Comparison of ENCODE assay signal across 26 cellular contexts in the genomic region with DNA sequence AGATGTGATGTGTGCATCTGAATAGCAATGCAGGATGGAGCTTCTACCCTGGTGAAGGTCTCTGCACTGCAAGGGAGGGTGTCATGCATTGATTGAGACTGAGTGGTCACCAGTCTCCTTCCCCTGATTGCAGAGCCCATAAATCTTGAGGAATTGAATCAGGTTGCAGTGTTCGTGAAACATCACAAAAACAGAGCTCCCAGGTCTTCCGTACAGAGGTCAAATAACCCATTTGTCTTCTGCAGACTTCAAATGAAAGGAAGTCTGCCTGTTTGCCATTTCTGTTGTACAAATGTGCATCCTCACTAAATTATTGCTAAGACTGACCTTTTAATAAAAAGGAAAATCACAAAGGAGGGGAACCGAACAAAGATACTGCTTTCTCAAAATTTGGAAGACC.
"Had no signal": no experiment of that assay in that cellular context is flagged by ENCODE, and none has a peak within 500 bp of the region (broad histone marks: within the 10 kb centered on the region; RNA-seq: fewer than 3 reads in every experiment).

No MANE protein-coding gene starts in this region.

- H3K27ac Mint-ChIP-seq: endodermal cell; naive thymus-derived CD4-positive, alpha-beta T cell; nephron; stimulated activated naive B cell treated with anti-CD40 and anti-IgM and Interleukin-4, amounts not matched to agents 10 μg/mL and 1 μg/mL and 100 μg/mL, for 72 hours; stimulated activated naive CD8-positive, alpha-beta T cell treated with anti-CD3 and anti-CD28 coated beads, Interleukin-15, Interleukin-2, amounts not matched to agents 100 ng/mL and 50 ng/mL, for 24 hours had no signal

- DNase-seq: dorsolateral prefrontal cortex; effector CD4-positive, alpha-beta T cell; endodermal cell; foreskin keratinocyte; mesenchymal stem cell; midbrain; occipital lobe; ovary; posterior cingulate gyrus; psoas muscle; right lobe of liver; small intestine; stimulated activated CD4-positive, alpha-beta T cell treated with anti-CD3 and anti-CD28 coated beads, Interleukin-15, amount 100 ng/mL, for 24 hours; stimulated activated CD4-positive, alpha-beta T cell treated with anti-CD3 and anti-CD28 coated beads, Interleukin-2, amount 100 ng/mL, for 48 hours; stimulated activated naive B cell treated with anti-CD40 and anti-IgM and Interleukin-4, amounts not matched to agents 10 μg/mL and 1 μg/mL and 100 μg/mL, for 72 hours; thyroid gland; trophoblast cell had no signal

- H3K4me3 Mint-ChIP-seq: endodermal cell; naive thymus-derived CD4-positive, alpha-beta T cell; nephron; stimulated activated naive B cell treated with anti-CD40 and anti-IgM and Interleukin-4, amounts not matched to agents 10 μg/mL and 1 μg/mL and 100 μg/mL, for 72 hours; stimulated activated naive CD8-positive, alpha-beta T cell treated with anti-CD3 and anti-CD28 coated beads, Interleukin-15, Interleukin-2, amounts not matched to agents 100 ng/mL and 50 ng/mL, for 24 hours had no signal

- H3K4me3 ChIP-seq: coronary artery, esophagus muscularis mucosa, gastroesophageal sphincter, ovary, psoas muscle, right lobe of liver, suprapubic skin, thyroid gland, vagina had no signal

- H3K9me3 Mint-ChIP-seq: endodermal cell; nephron; stimulated activated naive B cell treated with anti-CD40 and anti-IgM and Interleukin-4, amounts not matched to agents 10 μg/mL and 1 μg/mL and 100 μg/mL, for 72 hours; stimulated activated naive CD8-positive, alpha-beta T cell treated with anti-CD3 and anti-CD28 coated beads, Interleukin-15, Interleukin-2, amounts not matched to agents 100 ng/mL and 50 ng/mL, for 24 hours had no signal

- H3K27me3 ChIP-seq: dorsolateral prefrontal cortex, esophagus muscularis mucosa, foreskin keratinocyte, gastroesophageal sphincter, ovary, right lobe of liver, suprapubic skin, thyroid gland, vagina had no signal

- H3K4me1 Mint-ChIP-seq: endodermal cell had no signal

- H3K9me3 ChIP-seq: esophagus muscularis mucosa, gastroesophageal sphincter, ovary, psoas muscle, right lobe of liver, suprapubic skin, thyroid gland, vagina had no signal

- H3K36me3 ChIP-seq: ovary had no signal

- H3K36me3 Mint-ChIP-seq: naive thymus-derived CD4-positive, alpha-beta T cell; stimulated activated naive B cell treated with anti-CD40 and anti-IgM and Interleukin-4, amounts not matched to agents 10 μg/mL and 1 μg/mL and 100 μg/mL, for 72 hours had no signal

- ATAC-seq: foreskin keratinocyte; gastroesophageal sphincter; left lobe of liver; psoas muscle; stimulated activated naive B cell treated with anti-CD40 and anti-IgM and Interleukin-4, amounts not matched to agents 10 μg/mL and 1 μg/mL and 100 μg/mL, for 72 hours had no signal

- H3K27ac ChIP-seq: coronary artery, esophagus muscularis mucosa, foreskin keratinocyte, gastroesophageal sphincter, ovary, psoas muscle, right lobe of liver, suprapubic skin, thyroid gland, vagina had no signal
